ENCODE assay signal across 8 cellular contexts in genomic region chr11:95790933-95791247, GRCh38. TPM values are rescaled to one million over a fixed set of nuclear protein-coding genes. Genes with fewer than 3 reads are reported as not detected.
DNase-seq lines count a peak whose midpoint lies in the region; ATAC-seq, FAIRE-seq and TF ChIP-seq lines count a peak whose summit lies in the region.

No MANE protein-coding gene starts in this region.

- TF ChIP-seq CTCF in NB4 (IDR thresholded peaks at IDR 0.05; ENCODE audit: low read depth, low read length) (no peak), GM12878 (IDR thresholded peaks at IDR 0.05 in 2 of 3, conservative IDR thresholded peaks at IDR 0.05 in 1 of 3; ENCODE audit: control insufficient read depth in 2 of 3, extremely low read depth in 1 of 3, insufficient read depth in 1 of 3, low read depth in 3 of 3, low read length in 3 of 3) (no peak), retinal pigment epithelial cell (conservative IDR thresholded peaks at IDR 0.05; ENCODE audit: low read depth, low read length) (no peak)

- DNase-seq in A172 (ENCODE audit: low spot score) (peak; percentile 36), NB4 (ENCODE audit: low read depth) (peak; percentile 87), T-cell (peak in 31 of 34 experiments; percentile 9 to 58 (median 37)), GM12878 (ENCODE audit: low read depth, low spot score) (peak; percentile 24), iPS DF 19.7 (ENCODE audit: low read depth, low spot score) (peak; percentile 20), retinal pigment epithelial cell (ENCODE audit: low read depth) (peak; percentile 34)

- peak overlapping the region; percentile 96 to 99 (median 99) for H3K4me3 Mint-ChIP-seq in T-cell

- no peaks in the 10 kb centered on the region for H3K27me3 ChIP-seq in GM12878 (replicated peaks in 1 of 2; ENCODE audit: control insufficient read depth in 2 of 2, insufficient read depth in 2 of 2, low read length in 1 of 2)

- SMC1A ChIA-PET in GM12878 (lab: Charles Lee; ENCODE audit: uncharacterized antibody, unreplicated experiment) = interaction anchor here (0.8 to 5.6 kb wide), 20 partner anchors 9 to 723 kb away, joined by 3 to 37 read pairs (median 6); partner anchors contain the start of genes CCDC82, JRKL and MAML2

- 2% methylated on average over 16 of the region's 16 CpGs for whole genome bisulfite sequencing in GM12878 (ENCODE audit: insufficient coverage, insufficient replicate concordance, low lambda C conversion rate, missing lambda C conversion rate)

- H3K79me2 ChIP-seq in GM12878 (ENCODE audit: control insufficient read depth, insufficient read depth, low read length) = peaks cover 71% of the 10 kb centered on the region

- RAD21 ChIA-PET in GM12878 (lab: Charles Lee; ENCODE audit: unreplicated experiment) = interaction anchor here (0.7 to 3.1 kb wide), 12 partner anchors 11 to 722 kb away, joined by 3 to 20 read pairs (median 5); partner anchors contain the start of genes CCDC82 and JRKL

- in situ Hi-C loops in GM12878 (cut with MboI) = loop anchor here (5.0 kb wide), 1 partner anchor 596 kb away; the partner anchor contains the start of gene CCDC82

- H2AFZ ChIP-seq in GM12878 (ENCODE audit: control insufficient read depth, low read depth, low read length) = peak overlapping the region; percentile 83

- peaks cover 61 to 69% (median 68%) of the 10 kb centered on the region in 3 donors for H3K4me1 Mint-ChIP-seq in T-cell

- H3K27ac Mint-ChIP-seq in T-cell = peak overlapping the region; percentile 100

- H3K36me3 ChIP-seq in GM12878 (ENCODE audit: control insufficient read depth in 2 of 2, insufficient read depth in 2 of 2, low read length in 1 of 2) = peaks cover 0 to 3% of the 10 kb centered on the region in 2 experiments; a peak in 2 of 4 replicates

- ATAC-seq in GM18868 (IDR thresholded peaks at IDR 0.05; ENCODE audit: unreplicated experiment) (peak; percentile 13), T-cell (replicated peaks in 1 of 4) (no peak), GM12878 (peak; percentile 29), HG03442 (IDR thresholded peaks at IDR 0.05; ENCODE audit: unreplicated experiment) (no peak)

- H3K27me3 Mint-ChIP-seq in T-cell = no peaks in the 10 kb centered on the region

- BruUV-seq in GM12878 (replicated peaks; lab: Mats Ljungman, UMichigan) = no TSS peak

- H4K20me1 ChIP-seq in GM12878 (ENCODE audit: control insufficient read depth, insufficient read depth) = no peaks in the 10 kb centered on the region

- H3K9me3 ChIP-seq in GM12878 (replicated peaks; ENCODE audit: control insufficient read depth, insufficient read depth, low read length) = no peaks in the 10 kb centered on the region

- H3K4me1 ChIP-seq in GM12878 (ENCODE audit: control insufficient read depth, insufficient read depth, low read length) = 0 out of 2 replicates have a peak, but pooled peaks cover 3% of the 10 kb centered on the region

- H3K4me3 ChIP-seq in NB4 (ENCODE audit: low read depth, low read length) = peak overlapping the region; percentile 87
- H3K4me3 ChIP-seq in GM12878 = peak overlapping the region; percentile 87
- H3K4me3 ChIP-seq in retinal pigment epithelial cell (ENCODE audit: low read length) = peak overlapping the region; percentile 95

- TF ChIP-seq EP300 in GM12878 (IDR thresholded peaks at IDR 0.05; ENCODE audit: borderline replicate concordance in 1 of 2, control insufficient read depth in 1 of 2, low read depth in 2 of 2, low read length in 2 of 2) = no peak

- H3K4me2 ChIP-seq in GM12878 (ENCODE audit: control insufficient read depth, insufficient read depth) = peak overlapping the region; percentile 46

- TF ChIP-seq POLR2A in NB4 (IDR thresholded peaks at IDR 0.05; ENCODE audit: extremely low read depth, insufficient read length) = peak; percentile 31
- peak; percentile 16; the same call in 1 of the 2 replicates for TF ChIP-seq POLR2A in GM12878 (IDR thresholded peaks at IDR 0.05; ENCODE audit: low read depth, low read length)

- H3K9ac ChIP-seq in GM12878 (ENCODE audit: control insufficient read depth, insufficient read depth, low read length) = peak overlapping the region; percentile 94

- intact Hi-C loops in GM12878 (cut with micrococcal nuclease; ENCODE audit: unreplicated experiment) = loop anchor here (5.0 kb wide), 2 partner anchors 131 to 636 kb away; partner anchors contain the start of gene MTMR2

- no peak for FAIRE-seq in GM12878 (lab: Jason Lieb, UNC)

- TF ChIP-seq RAD21 in GM12878 (IDR thresholded peaks at IDR 0.05; ENCODE audit: insufficient read depth, low read depth, low read length) = no peak

- peaks cover 24% of the 10 kb centered on the region for H3K36me3 Mint-ChIP-seq in T-cell

- H3K27ac ChIP-seq in GM12878 (ENCODE audit: control insufficient read depth, insufficient read depth) = peak overlapping the region; percentile 90

- CTCF ChIA-PET in T-cell (lab: Charles Lee) (interaction anchor here (0.7 to 3.5 kb wide), 8 partner anchors 45 to 724 kb away, joined by 3 to 16 read pairs (median 4); partner anchors contain the start of genes CCDC82 (in 1 of the 2), JRKL (in 1 of the 2), MAML2 (in 1 of the 2) and SRSF8 (in 1 of the 2)), GM12878 (lab: Yijun Ruan, JAX) (interaction anchor here (0.6 to 3.3 kb wide), 17 partner anchors 11 to 724 kb away, joined by 3 to 16 read pairs (median 4); partner anchors contain the start of genes MAML2 and SRSF8)

- H3K9me3 Mint-ChIP-seq in T-cell = no peaks in the 10 kb centered on the region

- POLR2A ChIA-PET in T-cell (lab: Charles Lee) (interaction anchor here in 1 of 2 donors (0.5 to 3.1 kb wide), 6 partner anchors 66 to 825 kb away, joined by 3 to 21 read pairs (median 5); partner anchors contain the start of genes CCDC82, JRKL and MAML2), GM12878 (lab: Charles Lee) (interaction anchor here (1.0 to 5.5 kb wide), 11 partner anchors 12 to 724 kb away, joined by 3 to 29 read pairs (median 7); partner anchors contain the start of genes CCDC82, JRKL, SESN3 and SRSF8)

TF ChIP-seq in GM12878, 131 proteins besides CTCF, POLR2A, EP300 and RAD21 (continues in another document):
- TF ChIP-seq JUNB (IDR thresholded peaks at IDR 0.05) (no peak), ATF3 (IDR thresholded peaks at IDR 0.05; ENCODE audit: borderline replicate concordance, extremely low read depth, low read depth, low read length) (peak; percentile 18; the same call in 1 of the 2 replicates), TCF3 (IDR thresholded peaks at IDR 0.05; ENCODE audit: borderline replicate concordance, insufficient read depth, low read depth, low read length) (no peak), EGR1 (IDR thresholded peaks at IDR 0.05; ENCODE audit: borderline replicate concordance in 1 of 2, low read depth in 2 of 2, low read length in 2 of 2) (0 out of 3 replicates have a peak, but pooled peaks of 1 of the 2 experiments have one; percentile 3), PML (IDR thresholded peaks at IDR 0.05; ENCODE audit: low read length) (no peak), MEF2A (IDR thresholded peaks at IDR 0.05; ENCODE audit: insufficient read depth, low read depth, low read length) (no peak), TBL1XR1 (IDR thresholded peaks at IDR 0.05; ENCODE audit: low read depth, low read length) (no peak), MXI1 (IDR thresholded peaks at IDR 0.05; ENCODE audit: low read depth, low read length) (no peak), SMC3 (IDR thresholded peaks at IDR 0.05; ENCODE audit: borderline replicate concordance, low read length) (no peak)

RNA-seq across cellular contexts. Expression of gene CEP57, which starts 0.6 kb away (rescaled TPM):
- 30.2 and 36.9 TPM in 2 replicates for total RNA-seq in A172 (2014; rRNA removed; shearing (Covaris generic))
- total RNA-seq in T-cell = 10 to 100 TPM; 57.6 to 69.6 (median 65.0) TPM
- 223 and 235 TPM in 2 replicates for total RNA-seq in GM12878 (2013; cell fraction: nucleolus; rRNA removed)
- total RNA-seq in GM12878 (2014; rRNA removed) = 45.9 and 60.1 TPM in 2 replicates
- 69.5 and 73.4 TPM in 2 replicates for total RNA-seq in GM12878 (2014; rRNA removed; fragmentation: Illumina TruSeq; extraction: Trizol)
- total RNA-seq in GM12878 (2021) = 52.3 and 54.1 TPM in 2 replicates
- 26.0 TPM for polyA plus RNA-seq in GM12878 (2011; ENCODE audit: low read depth)
- 85.4 and 144 TPM in 2 replicates for polyA plus RNA-seq in GM12878 (2011; rRNA removed)
- 30.5 and 40.4 TPM in 2 replicates for polyA plus RNA-seq in GM12878 (2011; cell fraction: cytosol; rRNA removed)
- 74.9 and 83.5 TPM in 2 replicates for polyA plus RNA-seq in GM12878 (2011; cell fraction: nucleus; rRNA removed)
- 40.4 and 54.5 TPM in 2 replicates for polyA plus RNA-seq in GM12878 (2012)
- polyA plus RNA-seq in GM12878 (2014; fragmentation: Illumina TruSeq; extraction: Trizol) = 61.3 and 82.6 TPM in 2 replicates
- 10 to 100 TPM; 19.4 to 25.8 TPM for polyA plus RNA-seq in GM12878 (2014; fragmentation: Nextera tagmentation; extraction: Ambion mirVana)
- 34.7 and 43.0 TPM in 2 replicates for polyA plus RNA-seq in GM12878 (2014; rRNA removed)
- polyA plus RNA-seq in GM12878 (2016; fragmentation: Nextera tagmentation; extraction: Ambion mirVana) = 10 to 100 TPM; 70.4 to 77.0 TPM
- polyA minus RNA-seq in GM12878 (2011; rRNA and poly(A)+ RNA removed) = 43.2 and 68.8 TPM in 2 replicates
- 18.0 and 28.1 TPM in 2 replicates for polyA minus RNA-seq in GM12878 (2011; cell fraction: cytosol; rRNA and poly(A)+ RNA removed)
- 38.1 and 47.7 TPM in 2 replicates for polyA minus RNA-seq in GM12878 (2011; cell fraction: nucleus; rRNA and poly(A)+ RNA removed)

RNA-seq across cellular contexts. Expression of gene FAM76B, which starts 1.3 kb away (rescaled TPM):
- 5.8 and 9.6 TPM in 2 replicates for total RNA-seq in A172 (2014; rRNA removed; shearing (Covaris generic))
- total RNA-seq in T-cell (10 to 100 TPM; 41.5 to 81.0 (median 45.4) TPM), GM12878 (2014; rRNA removed) (23.2 and 27.8 TPM in 2 replicates), GM12878 (2014; rRNA removed; fragmentation: Illumina TruSeq; extraction: Trizol) (43.9 and 46.1 TPM in 2 replicates), GM12878 (2021) (28.5 and 29.1 TPM in 2 replicates)
- 197 and 200 TPM in 2 replicates for total RNA-seq in GM12878 (2013; cell fraction: nucleolus; rRNA removed)
- polyA plus RNA-seq in GM12878 (2011; ENCODE audit: low read depth) = 16.3 TPM
- polyA plus RNA-seq in GM12878 (2011; rRNA removed) (56.8 and 101 TPM in 2 replicates), GM12878 (2014; fragmentation: Illumina TruSeq; extraction: Trizol) (32.5 and 47.7 TPM in 2 replicates), GM12878 (2014; fragmentation: Nextera tagmentation; extraction: Ambion mirVana) (10 to 100 TPM; 13.5 to 16.6 TPM), GM12878 (2014; rRNA removed) (23.4 and 29.7 TPM in 2 replicates), GM12878 (2016; fragmentation: Nextera tagmentation; extraction: Ambion mirVana) (10 to 100 TPM; 24.9 to 25.5 TPM)
- polyA plus RNA-seq in GM12878 (2011; cell fraction: cytosol; rRNA removed) = 16.9 TPM in 2 replicates
- 88.4 and 119 TPM in 2 replicates for polyA plus RNA-seq in GM12878 (2011; cell fraction: nucleus; rRNA removed)
- 26.7 and 28.5 TPM in 2 replicates for polyA plus RNA-seq in GM12878 (2012)
- 23.9 and 33.1 TPM in 2 replicates for polyA minus RNA-seq in GM12878 (2011; rRNA and poly(A)+ RNA removed)
- 13.6 and 27.4 TPM in 2 replicates for polyA minus RNA-seq in GM12878 (2011; cell fraction: cytosol; rRNA and poly(A)+ RNA removed)
- 48.4 and 73.5 TPM in 2 replicates for polyA minus RNA-seq in GM12878 (2011; cell fraction: nucleus; rRNA and poly(A)+ RNA removed)

Comparison
In these comparisons a context has a peak if more than half of its experiments do, and no peak if none do; other contexts are left out.
1. DNase-seq: peak in every context shown above with its lines; median percentile 87 in NB4; 37 in T-cell; 36 in A172; 34 in retinal pigment epithelial cell; 24 in GM12878; 20 in iPS DF 19.7.
2. ATAC-seq: peak in GM18868 (single experiment) and GM12878 (single experiment); none in T-cell (0 of 4) and HG03442 (single experiment).
3. Peak in every context shown above with its lines, with median percentiles within 50 percentile points of each other: H3K4me3 ChIP-seq.